ENCODE assay signal across 17 cellular contexts in genomic region chr18:76837071-76837470, GRCh38. TPM values are rescaled to one million over a fixed set of nuclear protein-coding genes. Genes with fewer than 3 reads are reported as not detected.
DNase-seq lines count a peak whose midpoint lies in the region; ATAC-seq, FAIRE-seq and TF ChIP-seq lines count a peak whose summit lies in the region.
"Had no signal": no experiment of that assay in that cellular context is flagged by ENCODE, and none has a peak within 500 bp of the region (broad histone marks: within the 10 kb centered on the region; RNA-seq: fewer than 3 reads in every experiment).

No MANE protein-coding gene starts in this region.

- BruUV-seq in Calu3 (replicated peaks; lab: Mats Ljungman, UMichigan) = no TSS peak
- BruUV-seq in Panc1 (replicated peaks; lab: Mats Ljungman, UMichigan) = no TSS peak

- H3K4me3 ChIP-seq in Panc1 (ENCODE audit: low read depth in 2 of 2, low read length in 2 of 2) = no peak overlapping the region
- peak overlapping the region in 1 of 2 donors; percentile 24 for H3K4me3 ChIP-seq in tibial artery

- ATAC-seq in Panc1 = no peak
- ATAC-seq in GM21515 (IDR thresholded peaks at IDR 0.05; ENCODE audit: unreplicated experiment) = no peak
- ATAC-seq: HCT116 had no signal

- H3K36me3 ChIP-seq in Panc1 (ENCODE audit: control insufficient read depth, insufficient read depth, low read length) (no peaks in the 10 kb centered on the region), tibial artery (no peaks in the 10 kb centered on the region)

- POLR2A ChIA-PET in Panc1 (lab: Charles Lee) = interaction anchor here (1.2 kb wide), 1 partner anchor 16 kb away, joined by 3 read pairs; no protein-coding TSS in a partner anchor

- H3K4me3 Mint-ChIP-seq in Calu3 (ENCODE audit: low read depth, unreplicated experiment) = no peak overlapping the region
- H3K4me3 Mint-ChIP-seq: CD4-positive, alpha-beta T cell had no signal

- H3K27me3 ChIP-seq in Panc1 (ENCODE audit: control insufficient read depth, insufficient read depth, low read length) (no peaks in the 10 kb centered on the region), tibial artery (no peaks in the 10 kb centered on the region)

- H3K9me3 Mint-ChIP-seq in Calu3 (ENCODE audit: low read depth, unreplicated experiment) = no peaks in the 10 kb centered on the region
- H3K9me3 Mint-ChIP-seq: CD4-positive, alpha-beta T cell had no signal

- DNase-seq in Calu3 (no peak), Panc1 (ENCODE audit: low read depth, low spot score) (no peak), frontal cortex (ENCODE audit: low spot score in 2 of 2) (no peak), tibial artery (no peak), iPS-NIHi7 (ENCODE audit: extremely low spot score) (no peak), superior temporal gyrus (ENCODE audit: extremely low spot score) (no peak)
- DNase-seq: ACHN; AML-193; Caco-2; CD4-positive, alpha-beta T cell; DMS79 treated with DMSO at 0.1 percent for 48 hours; GOT3; H7 had no signal

- H3K27ac ChIP-seq in Panc1 (ENCODE audit: low read length) = peak overlapping the region; percentile 86
- H3K27ac ChIP-seq in tibial artery = peak overlapping the region; percentile 35 to 48
- H3K27ac ChIP-seq: C4-2B, KMS-11 had no signal

- H3K4me1 ChIP-seq in Panc1 (ENCODE audit: control insufficient read depth, insufficient read depth, low read length) = peaks cover 33% of the 10 kb centered on the region
- H3K4me1 ChIP-seq in tibial artery = peaks cover 0 to 29% (median 3%) of the 10 kb centered on the region in 4 donors

- H3K27ac Mint-ChIP-seq in Calu3 (ENCODE audit: unreplicated experiment) = peak overlapping the region; percentile 47
- H3K27ac Mint-ChIP-seq: CD4-positive, alpha-beta T cell had no signal

- H3K9me3 ChIP-seq in Panc1 (ENCODE audit: control insufficient read depth, insufficient read depth, low read depth, low read length) (no peaks in the 10 kb centered on the region), tibial artery (no peaks in the 10 kb centered on the region)
- H3K9me3 ChIP-seq: Caco-2 had no signal

- TF ChIP-seq CTCF in Calu3 (IDR thresholded peaks at IDR 0.05; ENCODE audit: unreplicated experiment) (no peak), Panc1 (IDR thresholded peaks at IDR 0.05) (no peak), tibial artery (IDR thresholded peaks at IDR 0.05) (no peak)

- in situ Hi-C loops in Panc1 (cut with HindIII; ENCODE audit: low pct_unique_long_range_greater_than_20kb, low sequenced_read_pairs) = no loop called here

- no peaks in the 10 kb centered on the region for H3K27me3 Mint-ChIP-seq in Calu3 (ENCODE audit: unreplicated experiment)
- H3K27me3 Mint-ChIP-seq: CD4-positive, alpha-beta T cell had no signal

- peaks cover 39% of the 10 kb centered on the region for H3K4me1 Mint-ChIP-seq in Calu3 (ENCODE audit: low read depth, unreplicated experiment)

- H3K36me3 Mint-ChIP-seq in Calu3 (ENCODE audit: insufficient read depth, unreplicated experiment) = no peaks in the 10 kb centered on the region

- FAIRE-seq in frontal cortex (lab: Jason Lieb, UNC) = peak; percentile 44

- CTCF ChIA-PET in Calu3 (lab: Charles Lee) (interaction anchor here (1.3 kb wide), 1 partner anchor 33 kb away, joined by 3 read pairs; no protein-coding TSS in a partner anchor), Panc1 (lab: Charles Lee) (no interaction called here)

- intact Hi-C loops in Calu3 (cut with micrococcal nuclease; ENCODE audit: unreplicated experiment) (no loop called here), Panc1 (cut with micrococcal nuclease; ENCODE audit: unreplicated experiment) (no loop called here), tibial artery (cut with DNase I; ENCODE audit: low total_unique reads) (no loop called here)

RNA-seq across cellular contexts. Expression of gene ZNF236, which starts 14.7 kb away (rescaled TPM):
- 19.3 and 22.2 TPM in 2 replicates for total RNA-seq in Calu3 (2022)
- total RNA-seq in Panc1 (2021; ENCODE audit: unreplicated experiment) = 32.2 TPM
- 12.4 TPM for polyA plus RNA-seq in Panc1 (2012; ENCODE audit: insufficient read length)
- total RNA-seq in frontal cortex = 31.0 TPM
